Comparison of ENCODE assay signal across 34 cellular contexts in the genomic region with DNA sequence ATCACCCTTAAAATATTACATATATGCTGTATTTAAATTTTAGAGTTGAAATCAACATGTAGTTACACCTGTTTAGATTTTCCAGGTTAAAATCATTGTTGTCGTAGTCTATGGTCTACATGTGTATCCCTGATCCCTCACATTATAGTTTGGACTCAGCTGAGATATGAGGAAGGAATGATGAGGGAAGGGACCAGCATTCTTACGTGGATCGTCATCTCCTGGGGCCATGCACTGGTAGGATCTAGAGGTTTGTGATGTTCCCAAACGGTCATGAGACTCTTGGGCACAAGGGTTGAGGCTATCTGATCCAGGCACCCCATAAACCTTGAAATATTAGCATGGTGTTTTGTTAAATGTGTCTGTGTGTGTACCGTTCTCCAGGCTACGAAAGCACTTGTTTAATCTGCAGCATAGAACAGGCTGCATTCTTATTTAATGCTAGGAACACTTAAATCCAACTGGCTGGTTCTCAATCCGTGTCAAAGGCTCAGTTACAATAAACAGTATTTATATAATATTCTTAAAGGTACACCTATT. TPM values are rescaled to one million over a fixed set of nuclear protein-coding genes. Genes with fewer than 3 reads are reported as not detected.
DNase-seq lines count a peak whose midpoint lies in the region; ATAC-seq and TF ChIP-seq lines count a peak whose summit lies in the region.
"Had no signal": no experiment of that assay in that cellular context is flagged by ENCODE, and none has a peak within 500 bp of the region (broad histone marks: within the 10 kb centered on the region; RNA-seq: fewer than 3 reads in every experiment).

No MANE protein-coding gene starts in this region.

- WGBS in IMR-90 (ENCODE audit: extremely low coverage in 2 of 2, insufficient read length in 1 of 2), 2 experiments = no CpG with 5 or more reads among the region's 7 CpGs
- WGBS in upper lobe of left lung, 2 donors = 72 to 75% methylated on average over 7 of the region's 7 CpGs

- H4K8ac ChIP-seq in IMR-90 (ENCODE audit: low read depth in 2 of 2, low read length in 2 of 2) = peak overlapping the region in 1 of 2 experiments; percentile 91; a peak in 2 of 4 replicates

- H3K4me1 Mint-ChIP-seq in dendritic cell treated with granulocyte-macrophage colony-stimulating factor and Interleukin-4, amounts not matched to agents 40 ng/mL and 50 ng/mL, for 4 days (ENCODE audit: low read depth) = peaks cover 64% of the 10 kb centered on the region
- H3K4me1 Mint-ChIP-seq in progenitor cell of endocrine pancreas (ENCODE audit: low read depth) = peaks cover 9% of the 10 kb centered on the region
- H3K4me1 Mint-ChIP-seq in activated naive CD4-positive, alpha-beta T cell treated with anti-CD3 and anti-CD28 coated beads for 36 hours (ENCODE audit: low read depth) = peaks cover 8% of the 10 kb centered on the region

- H4K5ac ChIP-seq in IMR-90 (ENCODE audit: low read depth, low read length) = peak overlapping the region; percentile 38

- no peaks in the 10 kb centered on the region for H3K9me3 Mint-ChIP-seq in dendritic cell treated with granulocyte-macrophage colony-stimulating factor and Interleukin-4, amounts not matched to agents 40 ng/mL and 50 ng/mL, for 4 days
- no peaks in the 10 kb centered on the region for H3K9me3 Mint-ChIP-seq in progenitor cell of endocrine pancreas (ENCODE audit: low read depth)
- H3K9me3 Mint-ChIP-seq in activated naive CD4-positive, alpha-beta T cell treated with anti-CD3 and anti-CD28 coated beads for 36 hours = no peaks in the 10 kb centered on the region
- H3K9me3 Mint-ChIP-seq: activated naive CD8-positive, alpha-beta T cell treated with anti-CD3 and anti-CD28 coated beads, Interleukin-2, amount 50 U/mL, for 24 hours; stimulated activated naive CD8-positive, alpha-beta T cell treated with anti-CD3 and anti-CD28 coated beads, Interleukin-15, amount 100 ng/mL, for 72 hours; T-helper 1 cell treated with Interleukin-12 subunit alpha and Interleukin-12 subunit beta and Interleukin-4 antibody, amounts not matched to agents 30 μg/mL and 1 μg/mL, for 36 hours had no signal

- H3K23ac ChIP-seq in IMR-90 (ENCODE audit: low read depth, low read length) = peak overlapping the region; percentile 92

- intact Hi-C loops in IMR-90 (cut with micrococcal nuclease) = no loop called here
- intact Hi-C loops in dendritic cell treated with granulocyte-macrophage colony-stimulating factor and Interleukin-4, amounts not matched to agents 40 ng/mL and 50 ng/mL, for 4 days (cut with micrococcal nuclease) = loop anchor here (5.0 kb wide), 1 partner anchor 51 kb away; no protein-coding TSS in a partner anchor
- intact Hi-C loops in activated naive CD4-positive, alpha-beta T cell treated with anti-CD3 and anti-CD28 coated beads for 36 hours (cut with micrococcal nuclease) = no loop called here

- no peak for TF ChIP-seq RAD21 in IMR-90 (IDR thresholded peaks at IDR 0.05; ENCODE audit: low read length)

- H3K27me3 Mint-ChIP-seq in dendritic cell treated with granulocyte-macrophage colony-stimulating factor and Interleukin-4, amounts not matched to agents 40 ng/mL and 50 ng/mL, for 4 days = no peaks in the 10 kb centered on the region
- no peaks in the 10 kb centered on the region for H3K27me3 Mint-ChIP-seq in progenitor cell of endocrine pancreas
- H3K27me3 Mint-ChIP-seq in activated naive CD4-positive, alpha-beta T cell treated with anti-CD3 and anti-CD28 coated beads for 36 hours (ENCODE audit: low read depth) = peaks cover 3% of the 10 kb centered on the region
- H3K27me3 Mint-ChIP-seq: activated naive CD8-positive, alpha-beta T cell treated with anti-CD3 and anti-CD28 coated beads, Interleukin-2, amount 50 U/mL, for 24 hours; stimulated activated naive CD8-positive, alpha-beta T cell treated with anti-CD3 and anti-CD28 coated beads, Interleukin-15, amount 100 ng/mL, for 72 hours had no signal

- dilution Hi-C loops in IMR-90 (cut with HindIII; ENCODE audit: low sequenced_read_pairs, unreplicated experiment) = no loop called here

- peaks cover 14% of the 10 kb centered on the region for H3K9me1 ChIP-seq in IMR-90 (ENCODE audit: insufficient read depth, low read length)

- peak overlapping the region; percentile 84 for H3K14ac ChIP-seq in IMR-90 (replicated peaks; ENCODE audit: low read depth, low read length)

- TF ChIP-seq POLR2A in IMR-90 (IDR thresholded peaks at IDR 0.05; ENCODE audit: low read depth, low read length) = no peak
- TF ChIP-seq POLR2A in upper lobe of left lung (IDR thresholded peaks at IDR 0.05) = no peak

- H3K4me3 Mint-ChIP-seq in dendritic cell treated with granulocyte-macrophage colony-stimulating factor and Interleukin-4, amounts not matched to agents 40 ng/mL and 50 ng/mL, for 4 days = no peak overlapping the region
- H3K4me3 Mint-ChIP-seq in progenitor cell of endocrine pancreas (ENCODE audit: low read depth) = no peak overlapping the region
- H3K4me3 Mint-ChIP-seq in activated naive CD4-positive, alpha-beta T cell treated with anti-CD3 and anti-CD28 coated beads for 36 hours = no peak overlapping the region
- H3K4me3 Mint-ChIP-seq: activated naive CD8-positive, alpha-beta T cell treated with anti-CD3 and anti-CD28 coated beads, Interleukin-2, amount 50 U/mL, for 24 hours; T-helper 1 cell treated with Interleukin-12 subunit alpha and Interleukin-12 subunit beta and Interleukin-4 antibody, amounts not matched to agents 30 μg/mL and 1 μg/mL, for 36 hours had no signal

- H4K91ac ChIP-seq in IMR-90 (ENCODE audit: insufficient read depth, low read depth, low read length) = peak overlapping the region; percentile 85

- peaks cover 29% of the 10 kb centered on the region for H3K4me1 ChIP-seq in BLaER1
- H3K4me1 ChIP-seq in IMR-90 (ENCODE audit: control insufficient read depth, insufficient read depth, low read length) = peaks cover 16% of the 10 kb centered on the region
- H3K4me1 ChIP-seq in upper lobe of left lung = peaks cover 8 to 30% (median 16%) of the 10 kb centered on the region in 4 donors
- H3K4me1 ChIP-seq: gastrocnemius medialis had no signal

- CTCF ChIA-PET in IMR-90 (lab: Yijun Ruan, JAX) = interaction anchor here (1.7 kb wide), 1 partner anchor 24 kb away, joined by 4 read pairs; no protein-coding TSS in a partner anchor
- CTCF ChIA-PET in activated naive CD4-positive, alpha-beta T cell treated with anti-CD3 and anti-CD28 coated beads for 36 hours (lab: Charles Lee) = interaction anchor here (1.1 to 2.7 kb wide), 2 partner anchors 69 to 70 kb away, joined by 5 to 7 read pairs; no protein-coding TSS in a partner anchor

- peak overlapping the region; percentile 85 for H2BK120ac ChIP-seq in IMR-90 (ENCODE audit: low read depth, low read length)

- POLR2A ChIA-PET in IMR-90 (lab: Charles Lee; ENCODE audit: unreplicated experiment) = no interaction called here

- DNase-seq in IMR-90 (peak; percentile 57), progenitor cell of endocrine pancreas (ENCODE audit: low spot score, unreplicated experiment) (no peak), HCEC 1CT (no peak), NCI-H446 (lab: John Stamatoyannopoulos, UW) (no peak), upper lobe of left lung (no peak)
- no peak for DNase-seq in activated naive CD4-positive, alpha-beta T cell treated with anti-CD3 and anti-CD28 coated beads for 36 hours
- DNase-seq: activated CD4-positive, alpha-beta T cell treated with anti-CD3 and anti-CD28 coated beads, Interleukin-2, amount 50 U/mL, for 48 hours; activated CD4-positive, CD25-positive, alpha-beta regulatory T cell; activated gamma-delta T cell treated with Interleukin-2 at 50 U/mL for 16 hours; activated naive CD8-positive, alpha-beta T cell treated with anti-CD3 and anti-CD28 coated beads, Interleukin-2, amount 50 U/mL, for 24 hours; activated T-cell treated with anti-CD3 and anti-CD28 coated beads, Interleukin-2, amount 50 U/mL, for 48 hours; C1 segment of cervical spinal cord; COR-L47; dermis blood vessel endothelial cell; DMS53; gastrocnemius medialis; GF-D8; mesendoderm; MM.1S; NCI-H1105 treated with DMSO at 0.1 percent for 48 hours; NCI-H1930; NCI-H2171 treated with DMSO at 0.1 percent for 48 hours; NCI-H510A treated with DMSO at 0.1 percent for 48 hours; right lobe of liver; SK-N-SH; stimulated activated CD4-positive, alpha-beta T cell treated with anti-CD3 and anti-CD28 coated beads, Interleukin-12 subunit alpha, Interleukin-12 subunit beta, amount 100 ng/mL, for 4 hours; stimulated activated CD4-positive, alpha-beta T cell treated with anti-CD3 and anti-CD28 coated beads, Interleukin-2, amount 100 ng/mL, for 48 hours; stimulated activated naive CD8-positive, alpha-beta T cell treated with anti-CD3 and anti-CD28 coated beads, Interleukin-15, amount 100 ng/mL, for 72 hours had no signal

- H3K9ac ChIP-seq in BLaER1 (no peak overlapping the region), IMR-90 (ENCODE audit: low read depth, low read length) (no peak overlapping the region)
- H3K9ac ChIP-seq: SK-N-SH had no signal

- peak overlapping the region; percentile 93 for H3K4ac ChIP-seq in IMR-90 (ENCODE audit: low read depth, low read length)

- H3K9me3 ChIP-seq in BLaER1 (peaks cover 7% of the 10 kb centered on the region), IMR-90 (ENCODE audit: control insufficient read depth, insufficient read depth, low read length) (no peaks in the 10 kb centered on the region), upper lobe of left lung (no peaks in the 10 kb centered on the region)
- H3K9me3 ChIP-seq: esophagus muscularis mucosa, gastrocnemius medialis, right lobe of liver, SK-N-SH had no signal

- no TSS peak for BruUV-seq in IMR-90 (replicated peaks; lab: Mats Ljungman, UMichigan)

- no peak for TF ChIP-seq CTCF in IMR-90 (conservative IDR thresholded peaks at IDR 0.05; ENCODE audit: low read depth, low read length)
- TF ChIP-seq CTCF in progenitor cell of endocrine pancreas (IDR thresholded peaks at IDR 0.05; ENCODE audit: unreplicated experiment) = no peak
- no peak for TF ChIP-seq CTCF in upper lobe of left lung (IDR thresholded peaks at IDR 0.05)

- peak overlapping the region; percentile 91; the same call in 1 of the 2 replicates for H2AK5ac ChIP-seq in IMR-90 (ENCODE audit: low read depth, low read length)

- TF ChIP-seq EP300 in upper lobe of left lung (IDR thresholded peaks at IDR 0.05) = no peak

- H3K56ac ChIP-seq in IMR-90 (ENCODE audit: extremely low read depth, insufficient read depth, low read length) = 0 out of 2 replicates have a peak overlapping the region, but pooled peaks have one; percentile 21

- peak overlapping the region; percentile 35 for H3K18ac ChIP-seq in IMR-90 (ENCODE audit: low read depth, low read length)

- peak overlapping the region; percentile 92 for H2BK20ac ChIP-seq in IMR-90 (ENCODE audit: low read depth, low read length)

- peak overlapping the region; percentile 79 for H2AFZ ChIP-seq in IMR-90 (replicated peaks; ENCODE audit: low read length, poor library complexity)

- peak overlapping the region; percentile 75 for H3K27ac Mint-ChIP-seq in dendritic cell treated with granulocyte-macrophage colony-stimulating factor and Interleukin-4, amounts not matched to agents 40 ng/mL and 50 ng/mL, for 4 days
- H3K27ac Mint-ChIP-seq in progenitor cell of endocrine pancreas = peak overlapping the region; percentile 57
- no peak overlapping the region for H3K27ac Mint-ChIP-seq in activated naive CD4-positive, alpha-beta T cell treated with anti-CD3 and anti-CD28 coated beads for 36 hours
- H3K27ac Mint-ChIP-seq: stimulated activated naive CD8-positive, alpha-beta T cell treated with anti-CD3 and anti-CD28 coated beads, Interleukin-15, amount 100 ng/mL, for 72 hours; T-helper 1 cell treated with Interleukin-12 subunit alpha and Interleukin-12 subunit beta and Interleukin-4 antibody, amounts not matched to agents 30 μg/mL and 1 μg/mL, for 36 hours had no signal

- peaks cover 7% of the 10 kb centered on the region for H3K36me3 Mint-ChIP-seq in dendritic cell treated with granulocyte-macrophage colony-stimulating factor and Interleukin-4, amounts not matched to agents 40 ng/mL and 50 ng/mL, for 4 days (ENCODE audit: low read depth)
- no peaks in the 10 kb centered on the region for H3K36me3 Mint-ChIP-seq in progenitor cell of endocrine pancreas (ENCODE audit: insufficient read depth)
- H3K36me3 Mint-ChIP-seq in activated naive CD4-positive, alpha-beta T cell treated with anti-CD3 and anti-CD28 coated beads for 36 hours (ENCODE audit: low read depth) = no peaks in the 10 kb centered on the region

- H2AK9ac ChIP-seq in IMR-90 (replicated peaks; ENCODE audit: low read depth, low read length, poor library complexity) = peak overlapping the region; percentile 75

- H3K27me3 ChIP-seq in BLaER1 = no peaks in the 10 kb centered on the region
- no peaks in the 10 kb centered on the region for H3K27me3 ChIP-seq in IMR-90 (ENCODE audit: control insufficient read depth, insufficient read depth, low read length)
- peaks cover 0 to 3% (median 0%) of the 10 kb centered on the region in 4 donors for H3K27me3 ChIP-seq in upper lobe of left lung
- H3K27me3 ChIP-seq: esophagus muscularis mucosa, gastrocnemius medialis, right lobe of liver had no signal

- H4K20me1 ChIP-seq in BLaER1 (no peaks in the 10 kb centered on the region), IMR-90 (ENCODE audit: insufficient read depth, low read length) (no peaks in the 10 kb centered on the region)

- H3K4me3 ChIP-seq in BLaER1 (no peak overlapping the region), IMR-90 (ENCODE audit: insufficient read depth, low read depth, low read length) (no peak overlapping the region), upper lobe of left lung (no peak overlapping the region)
- H3K4me3 ChIP-seq: esophagus muscularis mucosa, gastrocnemius medialis, K562, right lobe of liver had no signal

- ATAC-seq in IMR-90 (ENCODE audit: low read depth) (0 out of 2 replicates have a peak, but pooled peaks have one; percentile 12), upper lobe of left lung (ENCODE audit: low FRiP score in 2 of 2) (no peak)
- ATAC-seq: gastrocnemius medialis; K562; right lobe of liver; stimulated activated naive CD8-positive, alpha-beta T cell treated with anti-CD3 and anti-CD28 coated beads, Interleukin-15, amount 100 ng/mL, for 72 hours had no signal

- H3K79me1 ChIP-seq in IMR-90 (ENCODE audit: low read depth in 1 of 2, low read length in 2 of 2) = no peaks in the 10 kb centered on the region

- peak overlapping the region; percentile 68 for H2BK5ac ChIP-seq in IMR-90 (ENCODE audit: low read depth, low read length, poor library complexity, severe bottlenecking)

- in situ Hi-C loops in IMR-90 (cut with MboI; ENCODE audit: low sequenced_read_pairs) = no loop called here

- H3K27ac ChIP-seq in BLaER1 (0 out of 2 replicates have a peak overlapping the region, but pooled peaks have one; percentile 26), IMR-90 (ENCODE audit: insufficient read depth, low read length) (peak overlapping the region; percentile 19), upper lobe of left lung (no peak overlapping the region)
- H3K27ac ChIP-seq: esophagus muscularis mucosa, gastrocnemius medialis, right lobe of liver had no signal

- peak overlapping the region; percentile 95; the same call in 2 of the 3 replicates for H2BK15ac ChIP-seq in IMR-90 (ENCODE audit: low read depth, low read length)

- H3K36me3 ChIP-seq in BLaER1 (no peaks in the 10 kb centered on the region), IMR-90 (ENCODE audit: control insufficient read depth, insufficient read depth, low read length) (no peaks in the 10 kb centered on the region), upper lobe of left lung (no peaks in the 10 kb centered on the region)
- H3K36me3 ChIP-seq: esophagus muscularis mucosa, gastrocnemius medialis, right lobe of liver had no signal

- H3K4me2 ChIP-seq in BLaER1 = peak overlapping the region; percentile 72
- peak overlapping the region; percentile 15; the same call in 1 of the 2 replicates for H3K4me2 ChIP-seq in IMR-90 (ENCODE audit: low read depth, low read length)
- H3K4me2 ChIP-seq: SK-N-SH had no signal

RNA-seq across cellular contexts. Expression of gene IPCEF1, which starts 55.4 kb away (rescaled TPM):
- total RNA-seq in IMR-90 (2012; rRNA removed) = under 0.01 TPM in 2 replicates
- polyA plus RNA-seq in IMR-90 (2012; rRNA removed) = 0.03 and 0.07 TPM in 2 replicates
- polyA plus RNA-seq in IMR-90 (2012; cell fraction: cytosol; rRNA removed) = not detected in 2 replicates
- polyA plus RNA-seq in IMR-90 (2012; cell fraction: nucleus; rRNA removed; ENCODE audit: low replicate concordance) = 0.02 and 0.14 TPM in 2 replicates
- total RNA-seq in progenitor cell of endocrine pancreas = 0.77 and 1.4 TPM in 2 replicates
- total RNA-seq in activated naive CD4-positive, alpha-beta T cell treated with anti-CD3 and anti-CD28 coated beads for 36 hours = 10 to 100 TPM; 24.4 to 25.2 TPM
- 1 to 10 TPM; 1.0 to 5.5 (median 4.0) TPM for total RNA-seq in upper lobe of left lung
- total RNA-seq: HT1080 had no signal
- polyA plus RNA-seq: K562, SK-N-SH had no signal

Comparison
In these comparisons a context has a peak if more than half of its experiments do, and no peak if none do; other contexts are left out.
1. H3K27ac ChIP-seq: peak in BLaER1 (single experiment) and IMR-90 (single experiment); none in upper lobe of left lung (0 of 4).